In the genomic region with DNA sequence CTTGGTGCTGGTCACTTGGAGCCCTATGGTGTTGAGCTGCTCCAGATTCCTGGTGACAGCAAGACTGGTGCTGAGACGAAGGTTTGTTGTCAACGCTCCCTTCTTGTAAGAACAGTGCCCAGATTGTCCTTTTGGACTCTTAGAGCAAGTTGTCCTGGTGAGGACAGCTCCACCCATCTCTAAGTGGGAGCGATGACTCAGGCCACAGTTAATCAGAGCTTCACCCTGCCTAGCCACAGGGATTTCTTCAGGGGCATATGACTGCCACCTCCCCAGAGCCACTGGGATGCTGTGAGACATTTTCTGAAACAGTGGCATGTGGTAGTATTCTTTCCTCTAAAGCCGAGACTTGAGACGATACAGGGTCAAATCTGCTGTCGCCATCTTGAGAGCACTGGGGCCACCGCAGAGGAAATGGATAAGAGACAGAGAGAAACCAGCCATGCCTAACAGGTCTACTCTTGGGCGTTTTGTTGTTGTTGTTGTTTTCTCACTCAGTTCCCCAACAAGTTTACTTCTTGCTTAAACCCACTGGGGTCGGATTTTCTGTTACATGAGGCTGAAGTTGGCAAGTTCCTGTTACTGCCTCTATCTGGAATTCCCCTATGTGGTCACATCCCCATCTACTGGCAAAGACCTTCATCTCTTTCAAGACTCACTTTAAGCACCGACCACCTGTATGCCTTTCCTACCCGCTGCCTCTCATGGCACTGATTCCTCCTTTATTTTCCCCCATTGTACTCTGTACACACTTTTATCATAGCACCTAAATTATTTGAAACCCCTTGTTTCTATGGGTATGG, we compare ENCODE assay signal across 1 cellular context.
A peak's percentile ranks its signal among the peaks of the same experiment; 100 is the strongest.
TF ChIP-seq lines count a peak whose summit lies in the region.

No MANE protein-coding gene starts in this region.

TF ChIP-seq in K562, 482 proteins besides CTCF, POLR2A, EP300 and RAD21:
- TF ChIP-seq, protein P1, sequence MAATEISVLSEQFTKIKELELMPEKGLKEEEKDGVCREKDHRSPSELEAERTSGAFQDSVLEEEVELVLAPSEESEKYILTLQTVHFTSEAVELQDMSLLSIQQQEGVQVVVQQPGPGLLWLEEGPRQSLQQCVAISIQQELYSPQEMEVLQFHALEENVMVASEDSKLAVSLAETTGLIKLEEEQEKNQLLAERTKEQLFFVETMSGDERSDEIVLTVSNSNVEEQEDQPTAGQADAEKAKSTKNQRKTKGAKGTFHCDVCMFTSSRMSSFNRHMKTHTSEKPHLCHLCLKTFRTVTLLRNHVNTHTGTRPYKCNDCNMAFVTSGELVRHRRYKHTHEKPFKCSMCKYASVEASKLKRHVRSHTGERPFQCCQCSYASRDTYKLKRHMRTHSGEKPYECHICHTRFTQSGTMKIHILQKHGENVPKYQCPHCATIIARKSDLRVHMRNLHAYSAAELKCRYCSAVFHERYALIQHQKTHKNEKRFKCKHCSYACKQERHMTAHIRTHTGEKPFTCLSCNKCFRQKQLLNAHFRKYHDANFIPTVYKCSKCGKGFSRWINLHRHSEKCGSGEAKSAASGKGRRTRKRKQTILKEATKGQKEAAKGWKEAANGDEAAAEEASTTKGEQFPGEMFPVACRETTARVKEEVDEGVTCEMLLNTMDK (IDR thresholded peaks at IDR 0.05; ENCODE audit: borderline replicate concordance, insufficient read depth, low read depth, low read length, poor library complexity, severe bottlenecking), result no peak
- TF ChIP-seq GTF2E2 (tag; IDR thresholded peaks at IDR 0.05) (no peak), POLR2H (tag; IDR thresholded peaks at IDR 0.05; ENCODE audit: low read depth) (no peak), SMC3 (conservative IDR thresholded peaks at IDR 0.05; ENCODE audit: insufficient read depth, low read depth, low read length) (0 out of 2 replicates have a peak, but pooled peaks have one; percentile 20), DPF2 (IDR thresholded peaks at IDR 0.05) (peak; percentile 44; the same call in 1 of the 2 replicates), CHD2 (IDR thresholded peaks at IDR 0.05; ENCODE audit: low read depth, low read length) (no peak), CTBP1 (IDR thresholded peaks at IDR 0.05; ENCODE audit: borderline replicate concordance) (0 out of 2 replicates have a peak, but pooled peaks have one; percentile 31), KDM1A (IDR thresholded peaks at IDR 0.05) (peak; percentile 37 to 53; a peak in 2 of 4 replicates), FOSL1 (tag; conservative IDR thresholded peaks at IDR 0.05) (peak; percentile 67), HNRNPLL (IDR thresholded peaks at IDR 0.05; ENCODE audit: low read depth, low read length, poor library complexity, severe bottlenecking) (no peak), ARID1B (IDR thresholded peaks at IDR 0.05) (peak; percentile 31), ZNF766 (CRISPR knock-in tag; conservative IDR thresholded peaks at IDR 0.05) (0 out of 2 replicates have a peak, but pooled peaks have one; percentile 46), JUND (IDR thresholded peaks at IDR 0.05; ENCODE audit: borderline replicate concordance, low read depth, low read length) (peak; percentile 66; the same call in 1 of the 2 replicates), JUND (tag; IDR thresholded peaks at IDR 0.05; ENCODE audit: borderline replicate concordance, low read depth, low read length) (peak; percentile 68; the same call in 2 of the 3 replicates), YY1 (IDR thresholded peaks at IDR 0.05; ENCODE audit: borderline replicate concordance in 1 of 3, control insufficient read depth in 1 of 3, extremely low read depth in 1 of 3, insufficient read depth in 3 of 3, insufficient read length in 1 of 3, insufficient replicate concordance in 2 of 3, low read depth in 1 of 3, low read length in 2 of 3) (peak in 1 of 3 experiments; percentile 68), NFE2 (IDR thresholded peaks at IDR 0.05; ENCODE audit: low read depth) (peak; percentile 53), GATAD2B (IDR thresholded peaks at IDR 0.05; ENCODE audit: borderline replicate concordance) (no peak), ETV5 (CRISPR knock-in tag; IDR thresholded peaks at IDR 0.05; ENCODE audit: low read depth) (no peak), EWSR1 (IDR thresholded peaks at IDR 0.05; ENCODE audit: borderline replicate concordance, low read depth, partially characterized antibody) (no peak), ZNF263 (CRISPR knock-in tag; IDR thresholded peaks at IDR 0.05; ENCODE audit: borderline replicate concordance) (no peak), CC2D1A (IDR thresholded peaks at IDR 0.05) (peak; percentile 69), NEUROD1 (IDR thresholded peaks at IDR 0.05; ENCODE audit: borderline replicate concordance, low read depth, low read length, partially characterized antibody) (no peak)
- TF ChIP-seq, protein P2, sequence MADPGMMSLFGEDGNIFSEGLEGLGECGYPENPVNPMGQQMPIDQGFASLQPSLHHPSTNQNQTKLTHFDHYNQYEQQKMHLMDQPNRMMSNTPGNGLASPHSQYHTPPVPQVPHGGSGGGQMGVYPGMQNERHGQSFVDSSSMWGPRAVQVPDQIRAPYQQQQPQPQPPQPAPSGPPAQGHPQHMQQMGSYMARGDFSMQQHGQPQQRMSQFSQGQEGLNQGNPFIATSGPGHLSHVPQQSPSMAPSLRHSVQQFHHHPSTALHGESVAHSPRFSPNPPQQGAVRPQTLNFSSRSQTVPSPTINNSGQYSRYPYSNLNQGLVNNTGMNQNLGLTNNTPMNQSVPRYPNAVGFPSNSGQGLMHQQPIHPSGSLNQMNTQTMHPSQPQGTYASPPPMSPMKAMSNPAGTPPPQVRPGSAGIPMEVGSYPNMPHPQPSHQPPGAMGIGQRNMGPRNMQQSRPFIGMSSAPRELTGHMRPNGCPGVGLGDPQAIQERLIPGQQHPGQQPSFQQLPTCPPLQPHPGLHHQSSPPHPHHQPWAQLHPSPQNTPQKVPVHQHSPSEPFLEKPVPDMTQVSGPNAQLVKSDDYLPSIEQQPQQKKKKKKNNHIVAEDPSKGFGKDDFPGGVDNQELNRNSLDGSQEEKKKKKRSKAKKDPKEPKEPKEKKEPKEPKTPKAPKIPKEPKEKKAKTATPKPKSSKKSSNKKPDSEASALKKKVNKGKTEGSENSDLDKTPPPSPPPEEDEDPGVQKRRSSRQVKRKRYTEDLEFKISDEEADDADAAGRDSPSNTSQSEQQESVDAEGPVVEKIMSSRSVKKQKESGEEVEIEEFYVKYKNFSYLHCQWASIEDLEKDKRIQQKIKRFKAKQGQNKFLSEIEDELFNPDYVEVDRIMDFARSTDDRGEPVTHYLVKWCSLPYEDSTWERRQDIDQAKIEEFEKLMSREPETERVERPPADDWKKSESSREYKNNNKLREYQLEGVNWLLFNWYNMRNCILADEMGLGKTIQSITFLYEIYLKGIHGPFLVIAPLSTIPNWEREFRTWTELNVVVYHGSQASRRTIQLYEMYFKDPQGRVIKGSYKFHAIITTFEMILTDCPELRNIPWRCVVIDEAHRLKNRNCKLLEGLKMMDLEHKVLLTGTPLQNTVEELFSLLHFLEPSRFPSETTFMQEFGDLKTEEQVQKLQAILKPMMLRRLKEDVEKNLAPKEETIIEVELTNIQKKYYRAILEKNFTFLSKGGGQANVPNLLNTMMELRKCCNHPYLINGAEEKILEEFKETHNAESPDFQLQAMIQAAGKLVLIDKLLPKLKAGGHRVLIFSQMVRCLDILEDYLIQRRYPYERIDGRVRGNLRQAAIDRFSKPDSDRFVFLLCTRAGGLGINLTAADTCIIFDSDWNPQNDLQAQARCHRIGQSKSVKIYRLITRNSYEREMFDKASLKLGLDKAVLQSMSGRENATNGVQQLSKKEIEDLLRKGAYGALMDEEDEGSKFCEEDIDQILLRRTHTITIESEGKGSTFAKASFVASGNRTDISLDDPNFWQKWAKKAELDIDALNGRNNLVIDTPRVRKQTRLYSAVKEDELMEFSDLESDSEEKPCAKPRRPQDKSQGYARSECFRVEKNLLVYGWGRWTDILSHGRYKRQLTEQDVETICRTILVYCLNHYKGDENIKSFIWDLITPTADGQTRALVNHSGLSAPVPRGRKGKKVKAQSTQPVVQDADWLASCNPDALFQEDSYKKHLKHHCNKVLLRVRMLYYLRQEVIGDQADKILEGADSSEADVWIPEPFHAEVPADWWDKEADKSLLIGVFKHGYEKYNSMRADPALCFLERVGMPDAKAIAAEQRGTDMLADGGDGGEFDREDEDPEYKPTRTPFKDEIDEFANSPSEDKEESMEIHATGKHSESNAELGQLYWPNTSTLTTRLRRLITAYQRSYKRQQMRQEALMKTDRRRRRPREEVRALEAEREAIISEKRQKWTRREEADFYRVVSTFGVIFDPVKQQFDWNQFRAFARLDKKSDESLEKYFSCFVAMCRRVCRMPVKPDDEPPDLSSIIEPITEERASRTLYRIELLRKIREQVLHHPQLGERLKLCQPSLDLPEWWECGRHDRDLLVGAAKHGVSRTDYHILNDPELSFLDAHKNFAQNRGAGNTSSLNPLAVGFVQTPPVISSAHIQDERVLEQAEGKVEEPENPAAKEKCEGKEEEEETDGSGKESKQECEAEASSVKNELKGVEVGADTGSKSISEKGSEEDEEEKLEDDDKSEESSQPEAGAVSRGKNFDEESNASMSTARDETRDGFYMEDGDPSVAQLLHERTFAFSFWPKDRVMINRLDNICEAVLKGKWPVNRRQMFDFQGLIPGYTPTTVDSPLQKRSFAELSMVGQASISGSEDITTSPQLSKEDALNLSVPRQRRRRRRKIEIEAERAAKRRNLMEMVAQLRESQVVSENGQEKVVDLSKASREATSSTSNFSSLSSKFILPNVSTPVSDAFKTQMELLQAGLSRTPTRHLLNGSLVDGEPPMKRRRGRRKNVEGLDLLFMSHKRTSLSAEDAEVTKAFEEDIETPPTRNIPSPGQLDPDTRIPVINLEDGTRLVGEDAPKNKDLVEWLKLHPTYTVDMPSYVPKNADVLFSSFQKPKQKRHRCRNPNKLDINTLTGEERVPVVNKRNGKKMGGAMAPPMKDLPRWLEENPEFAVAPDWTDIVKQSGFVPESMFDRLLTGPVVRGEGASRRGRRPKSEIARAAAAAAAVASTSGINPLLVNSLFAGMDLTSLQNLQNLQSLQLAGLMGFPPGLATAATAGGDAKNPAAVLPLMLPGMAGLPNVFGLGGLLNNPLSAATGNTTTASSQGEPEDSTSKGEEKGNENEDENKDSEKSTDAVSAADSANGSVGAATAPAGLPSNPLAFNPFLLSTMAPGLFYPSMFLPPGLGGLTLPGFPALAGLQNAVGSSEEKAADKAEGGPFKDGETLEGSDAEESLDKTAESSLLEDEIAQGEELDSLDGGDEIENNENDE (IDR thresholded peaks at IDR 0.05; ENCODE audit: low read depth, low read length), result no peak
- TF ChIP-seq, protein P3, sequence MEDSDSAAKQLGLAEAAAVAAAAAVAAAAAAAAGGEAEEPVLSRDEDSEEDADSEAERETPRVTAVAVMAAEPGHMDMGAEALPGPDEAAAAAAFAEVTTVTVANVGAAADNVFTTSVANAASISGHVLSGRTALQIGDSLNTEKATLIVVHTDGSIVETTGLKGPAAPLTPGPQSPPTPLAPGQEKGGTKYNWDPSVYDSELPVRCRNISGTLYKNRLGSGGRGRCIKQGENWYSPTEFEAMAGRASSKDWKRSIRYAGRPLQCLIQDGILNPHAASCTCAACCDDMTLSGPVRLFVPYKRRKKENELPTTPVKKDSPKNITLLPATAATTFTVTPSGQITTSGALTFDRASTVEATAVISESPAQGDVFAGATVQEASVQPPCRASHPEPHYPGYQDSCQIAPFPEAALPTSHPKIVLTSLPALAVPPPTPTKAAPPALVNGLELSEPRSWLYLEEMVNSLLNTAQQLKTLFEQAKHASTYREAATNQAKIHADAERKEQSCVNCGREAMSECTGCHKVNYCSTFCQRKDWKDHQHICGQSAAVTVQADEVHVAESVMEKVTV (CRISPR knock-in tag; IDR thresholded peaks at IDR 0.05), result 0 out of 2 replicates have a peak, but pooled peaks have one; percentile 1
- TF ChIP-seq, protein P4, sequence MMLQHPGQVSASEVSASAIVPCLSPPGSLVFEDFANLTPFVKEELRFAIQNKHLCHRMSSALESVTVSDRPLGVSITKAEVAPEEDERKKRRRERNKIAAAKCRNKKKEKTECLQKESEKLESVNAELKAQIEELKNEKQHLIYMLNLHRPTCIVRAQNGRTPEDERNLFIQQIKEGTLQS (IDR thresholded peaks at IDR 0.05), result peak; percentile 64
- TF ChIP-seq, protein P4 (CRISPR knock-in tag; conservative IDR thresholded peaks at IDR 0.05), result no peak
